Comparison of ENCODE assay signal across 1 cellular context in the genomic region with DNA sequence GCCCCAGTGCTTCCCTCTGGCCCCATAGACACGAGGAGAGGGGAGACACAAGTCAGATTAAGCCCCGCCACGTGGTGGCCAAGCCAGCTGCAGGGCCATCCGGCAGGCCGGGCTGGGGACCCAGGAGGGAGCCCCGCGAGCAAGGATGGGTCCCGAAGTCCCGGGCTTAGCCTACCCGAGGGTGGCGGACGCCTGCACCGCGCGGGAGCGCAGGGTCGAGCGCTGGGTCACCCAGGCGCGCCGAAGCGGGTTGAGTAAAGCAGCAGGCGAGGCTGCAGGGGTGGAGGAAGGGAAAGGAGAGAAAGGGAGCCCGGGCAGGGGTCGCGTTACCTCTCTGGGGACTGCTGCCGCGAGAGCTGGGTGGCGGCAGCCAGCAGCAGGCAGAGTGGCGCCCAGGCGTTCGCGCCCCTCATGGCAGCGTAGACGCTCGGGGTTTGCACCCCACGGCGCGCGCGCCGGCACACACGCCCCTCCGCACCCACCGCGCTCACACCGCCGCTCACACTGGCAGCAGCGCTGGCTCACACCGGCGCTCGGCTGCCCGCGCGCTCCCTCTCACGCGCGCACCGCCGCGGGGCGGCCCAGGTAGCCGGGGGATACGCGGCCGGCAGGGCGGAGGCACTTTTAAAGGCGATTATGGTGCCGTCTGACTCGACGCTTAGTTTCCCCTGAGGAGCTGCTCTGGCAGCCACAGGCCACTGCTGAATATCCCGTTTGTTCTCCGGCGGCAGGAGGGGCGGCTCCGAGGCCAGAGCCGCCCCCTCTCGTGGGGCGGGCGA.
A peak's percentile ranks its signal among the peaks of the same experiment; 100 is the strongest.
TF ChIP-seq lines count a peak whose summit lies in the region.

Gene PCOLCE2, minus strand, starts transcription at position 600 of the 779 bp plus-strand sequence. Its CDS starts 187 bp downstream, at position 413.

TF ChIP-seq in HEK293, 187 proteins besides CTCF, POLR2A, EP300 and RAD21 (continued from another document and continues in another):
- TF ChIP-seq ZBTB44 (tag by site-specific recombination; IDR thresholded peaks at IDR 0.05) (no peak; the same call in 1 of the 2 replicates), MZF1 (tag by site-specific recombination; IDR thresholded peaks at IDR 0.05; ENCODE audit: borderline replicate concordance) (no peak), MYNN (tag by site-specific recombination; IDR thresholded peaks at IDR 0.05; ENCODE audit: borderline replicate concordance) (no peak), ZNF394 (tag by site-specific recombination; IDR thresholded peaks at IDR 0.05; ENCODE audit: borderline replicate concordance) (no peak), ZNF768 (tag by site-specific recombination; IDR thresholded peaks at IDR 0.05) (no peak), ZNF266 (tag by site-specific recombination; IDR thresholded peaks at IDR 0.05; ENCODE audit: low read depth) (no peak), ZNF571 (tag by site-specific recombination; IDR thresholded peaks at IDR 0.05) (no peak), ZNF785 (tag by site-specific recombination; IDR thresholded peaks at IDR 0.05) (no peak), ZIC2 (tag by site-specific recombination; IDR thresholded peaks at IDR 0.05) (peak; percentile 67), MEIS1 (CRISPR knock-in tag; IDR thresholded peaks at IDR 0.05; ENCODE audit: borderline replicate concordance) (no peak), ZBTB49 (tag by site-specific recombination; IDR thresholded peaks at IDR 0.05; ENCODE audit: low read depth) (no peak), ZNF292 (tag by site-specific recombination; IDR thresholded peaks at IDR 0.05; ENCODE audit: borderline replicate concordance, low read depth) (no peak), ZNF621 (tag by site-specific recombination; IDR thresholded peaks at IDR 0.05) (no peak), PRDM6 (tag by site-specific recombination; IDR thresholded peaks at IDR 0.05) (no peak), ZNF2 (tag by site-specific recombination; IDR thresholded peaks at IDR 0.05) (no peak), KLF17 (tag by site-specific recombination; IDR thresholded peaks at IDR 0.05) (no peak), SCRT2 (tag by site-specific recombination; IDR thresholded peaks at IDR 0.05) (no peak), ZNF776 (tag by site-specific recombination; IDR thresholded peaks at IDR 0.05; ENCODE audit: borderline replicate concordance) (no peak), FEZF1 (tag by site-specific recombination; IDR thresholded peaks at IDR 0.05) (no peak), ZBTB20 (tag by site-specific recombination; IDR thresholded peaks at IDR 0.05) (peak; percentile 88), ZNF155 (tag by site-specific recombination; IDR thresholded peaks at IDR 0.05) (no peak), ZNF555 (tag by site-specific recombination; conservative IDR thresholded peaks at IDR 0.05) (no peak), TCF7L2 (IDR thresholded peaks at IDR 0.05; ENCODE audit: borderline replicate concordance, low read depth, low read length) (no peak), ZNF658 (tag by site-specific recombination; IDR thresholded peaks at IDR 0.05) (no peak), SP3 (tag by site-specific recombination; IDR thresholded peaks at IDR 0.05) (peak; percentile 44; the same call in 1 of the 2 replicates), ZNF791 (tag by site-specific recombination; IDR thresholded peaks at IDR 0.05) (no peak), ZNF335 (tag by site-specific recombination; conservative IDR thresholded peaks at IDR 0.05) (peak; percentile 54), HOXD13 (CRISPR knock-in tag; IDR thresholded peaks at IDR 0.05; ENCODE audit: borderline replicate concordance) (no peak), ZNF114 (tag by site-specific recombination; IDR thresholded peaks at IDR 0.05) (no peak), ZNF362 (tag by site-specific recombination; IDR thresholded peaks at IDR 0.05) (no peak)
- TF ChIP-seq, protein P1, sequence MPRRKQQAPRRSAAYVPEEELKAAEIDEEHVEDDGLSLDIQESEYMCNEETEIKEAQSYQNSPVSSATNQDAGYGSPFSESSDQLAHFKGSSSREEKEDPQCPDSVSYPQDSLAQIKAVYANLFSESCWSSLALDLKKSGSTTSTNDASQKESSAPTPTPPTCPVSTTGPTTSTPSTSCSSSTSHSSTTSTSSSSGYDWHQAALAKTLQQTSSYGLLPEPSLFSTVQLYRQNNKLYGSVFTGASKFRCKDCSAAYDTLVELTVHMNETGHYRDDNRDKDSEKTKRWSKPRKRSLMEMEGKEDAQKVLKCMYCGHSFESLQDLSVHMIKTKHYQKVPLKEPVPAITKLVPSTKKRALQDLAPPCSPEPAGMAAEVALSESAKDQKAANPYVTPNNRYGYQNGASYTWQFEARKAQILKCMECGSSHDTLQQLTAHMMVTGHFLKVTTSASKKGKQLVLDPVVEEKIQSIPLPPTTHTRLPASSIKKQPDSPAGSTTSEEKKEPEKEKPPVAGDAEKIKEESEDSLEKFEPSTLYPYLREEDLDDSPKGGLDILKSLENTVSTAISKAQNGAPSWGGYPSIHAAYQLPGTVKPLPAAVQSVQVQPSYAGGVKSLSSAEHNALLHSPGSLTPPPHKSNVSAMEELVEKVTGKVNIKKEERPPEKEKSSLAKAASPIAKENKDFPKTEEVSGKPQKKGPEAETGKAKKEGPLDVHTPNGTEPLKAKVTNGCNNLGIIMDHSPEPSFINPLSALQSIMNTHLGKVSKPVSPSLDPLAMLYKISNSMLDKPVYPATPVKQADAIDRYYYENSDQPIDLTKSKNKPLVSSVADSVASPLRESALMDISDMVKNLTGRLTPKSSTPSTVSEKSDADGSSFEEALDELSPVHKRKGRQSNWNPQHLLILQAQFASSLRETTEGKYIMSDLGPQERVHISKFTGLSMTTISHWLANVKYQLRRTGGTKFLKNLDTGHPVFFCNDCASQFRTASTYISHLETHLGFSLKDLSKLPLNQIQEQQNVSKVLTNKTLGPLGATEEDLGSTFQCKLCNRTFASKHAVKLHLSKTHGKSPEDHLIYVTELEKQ (tag by site-specific recombination; IDR thresholded peaks at IDR 0.05; ENCODE audit: borderline replicate concordance): no peak
- TF ChIP-seq, protein P2, sequence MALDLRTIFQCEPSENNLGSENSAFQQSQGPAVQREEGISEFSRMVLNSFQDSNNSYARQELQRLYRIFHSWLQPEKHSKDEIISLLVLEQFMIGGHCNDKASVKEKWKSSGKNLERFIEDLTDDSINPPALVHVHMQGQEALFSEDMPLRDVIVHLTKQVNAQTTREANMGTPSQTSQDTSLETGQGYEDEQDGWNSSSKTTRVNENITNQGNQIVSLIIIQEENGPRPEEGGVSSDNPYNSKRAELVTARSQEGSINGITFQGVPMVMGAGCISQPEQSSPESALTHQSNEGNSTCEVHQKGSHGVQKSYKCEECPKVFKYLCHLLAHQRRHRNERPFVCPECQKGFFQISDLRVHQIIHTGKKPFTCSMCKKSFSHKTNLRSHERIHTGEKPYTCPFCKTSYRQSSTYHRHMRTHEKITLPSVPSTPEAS (tag by site-specific recombination; IDR thresholded peaks at IDR 0.05): no peak
- TF ChIP-seq, protein P3, sequence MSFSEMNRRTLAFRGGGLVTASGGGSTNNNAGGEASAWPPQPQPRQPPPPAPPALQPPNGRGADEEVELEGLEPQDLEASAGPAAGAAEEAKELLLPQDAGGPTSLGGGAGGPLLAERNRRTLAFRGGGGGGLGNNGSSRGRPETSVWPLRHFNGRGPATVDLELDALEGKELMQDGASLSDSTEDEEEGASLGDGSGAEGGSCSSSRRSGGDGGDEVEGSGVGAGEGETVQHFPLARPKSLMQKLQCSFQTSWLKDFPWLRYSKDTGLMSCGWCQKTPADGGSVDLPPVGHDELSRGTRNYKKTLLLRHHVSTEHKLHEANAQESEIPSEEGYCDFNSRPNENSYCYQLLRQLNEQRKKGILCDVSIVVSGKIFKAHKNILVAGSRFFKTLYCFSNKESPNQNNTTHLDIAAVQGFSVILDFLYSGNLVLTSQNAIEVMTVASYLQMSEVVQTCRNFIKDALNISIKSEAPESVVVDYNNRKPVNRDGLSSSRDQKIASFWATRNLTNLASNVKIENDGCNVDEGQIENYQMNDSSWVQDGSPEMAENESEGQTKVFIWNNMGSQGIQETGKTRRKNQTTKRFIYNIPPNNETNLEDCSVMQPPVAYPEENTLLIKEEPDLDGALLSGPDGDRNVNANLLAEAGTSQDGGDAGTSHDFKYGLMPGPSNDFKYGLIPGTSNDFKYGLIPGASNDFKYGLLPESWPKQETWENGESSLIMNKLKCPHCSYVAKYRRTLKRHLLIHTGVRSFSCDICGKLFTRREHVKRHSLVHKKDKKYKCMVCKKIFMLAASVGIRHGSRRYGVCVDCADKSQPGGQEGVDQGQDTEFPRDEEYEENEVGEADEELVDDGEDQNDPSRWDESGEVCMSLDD (tag by site-specific recombination; IDR thresholded peaks at IDR 0.05): no peak; the same call in 1 of the 2 replicates
- TF ChIP-seq, protein P4, sequence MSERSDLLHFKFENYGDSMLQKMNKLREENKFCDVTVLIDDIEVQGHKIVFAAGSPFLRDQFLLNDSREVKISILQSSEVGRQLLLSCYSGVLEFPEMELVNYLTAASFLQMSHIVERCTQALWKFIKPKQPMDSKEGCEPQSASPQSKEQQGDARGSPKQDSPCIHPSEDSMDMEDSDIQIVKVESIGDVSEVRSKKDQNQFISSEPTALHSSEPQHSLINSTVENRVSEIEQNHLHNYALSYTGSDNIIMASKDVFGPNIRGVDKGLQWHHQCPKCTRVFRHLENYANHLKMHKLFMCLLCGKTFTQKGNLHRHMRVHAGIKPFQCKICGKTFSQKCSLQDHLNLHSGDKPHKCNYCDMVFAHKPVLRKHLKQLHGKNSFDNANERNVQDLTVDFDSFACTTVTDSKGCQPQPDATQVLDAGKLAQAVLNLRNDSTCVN (tag by site-specific recombination; optimal IDR thresholded peaks at IDR 0.05): peak; percentile 92
- TF ChIP-seq, protein P5, sequence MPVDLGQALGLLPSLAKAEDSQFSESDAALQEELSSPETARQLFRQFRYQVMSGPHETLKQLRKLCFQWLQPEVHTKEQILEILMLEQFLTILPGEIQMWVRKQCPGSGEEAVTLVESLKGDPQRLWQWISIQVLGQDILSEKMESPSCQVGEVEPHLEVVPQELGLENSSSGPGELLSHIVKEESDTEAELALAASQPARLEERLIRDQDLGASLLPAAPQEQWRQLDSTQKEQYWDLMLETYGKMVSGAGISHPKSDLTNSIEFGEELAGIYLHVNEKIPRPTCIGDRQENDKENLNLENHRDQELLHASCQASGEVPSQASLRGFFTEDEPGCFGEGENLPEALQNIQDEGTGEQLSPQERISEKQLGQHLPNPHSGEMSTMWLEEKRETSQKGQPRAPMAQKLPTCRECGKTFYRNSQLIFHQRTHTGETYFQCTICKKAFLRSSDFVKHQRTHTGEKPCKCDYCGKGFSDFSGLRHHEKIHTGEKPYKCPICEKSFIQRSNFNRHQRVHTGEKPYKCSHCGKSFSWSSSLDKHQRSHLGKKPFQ (tag by site-specific recombination; IDR thresholded peaks at IDR 0.05): peak; percentile 99
